ENCODE assay signal across 8 cellular contexts in genomic region chr17:7133424-7133823, GRCh38. TPM values are rescaled to one million over a fixed set of nuclear protein-coding genes. Genes with fewer than 3 reads are reported as not detected.
DNase-seq lines count a peak whose midpoint lies in the region; ATAC-seq and TF ChIP-seq lines count a peak whose summit lies in the region.

No MANE protein-coding gene starts in this region.

- no peaks in the 10 kb centered on the region for H3K36me3 ChIP-seq in GM23338 (ENCODE audit: insufficient read depth)
- H3K36me3 ChIP-seq in testis (ENCODE audit: low read depth, missing control alignments), result no peaks in the 10 kb centered on the region

- H3K27ac ChIP-seq in GM23338 (ENCODE audit: low read depth) (no peak overlapping the region), testis (no peak overlapping the region), RWPE1 (no peak overlapping the region)

- H3K4me2 ChIP-seq in GM23338, result peak overlapping the region; percentile 86

- ATAC-seq in GM23338, result peak; percentile 18

- POLR2A ChIA-PET in RWPE1 (lab: Yijun Ruan, JAX; ENCODE audit: low non-redundant PET), result no interaction called here

- H3K27ac Mint-ChIP-seq in GM23338 (peak overlapping the region; percentile 97), progenitor cell of endocrine pancreas (peak overlapping the region; percentile 84)
- H3K27ac Mint-ChIP-seq in T-helper 2 cell treated with Interferon-gamma antibody and Interleukin-4, amounts not matched to agents 5 μg/mL and 100 μg/mL, for 36 hours, result no peak overlapping the region

- H3K27me3 Mint-ChIP-seq in GM23338 (ENCODE audit: insufficient read depth, low read depth, poor library complexity) (peaks cover 26% of the 10 kb centered on the region), progenitor cell of endocrine pancreas (peaks cover 2% of the 10 kb centered on the region)
- peaks cover 18% of the 10 kb centered on the region for H3K27me3 Mint-ChIP-seq in T-helper 2 cell treated with Interferon-gamma antibody and Interleukin-4, amounts not matched to agents 5 μg/mL and 100 μg/mL, for 36 hours (ENCODE audit: low read depth)

- CTCF ChIA-PET in RWPE1 (lab: Yijun Ruan, JAX), result interaction anchor here (1.0 to 5.4 kb wide), 3 partner anchors 44 to 87 kb away, joined by 3 to 63 read pairs (median 6); no protein-coding TSS in a partner anchor

- H3K9me3 Mint-ChIP-seq in GM23338, result no peaks in the 10 kb centered on the region; the same call in 2 of the 3 replicates
- H3K9me3 Mint-ChIP-seq in T-helper 2 cell treated with Interferon-gamma antibody and Interleukin-4, amounts not matched to agents 5 μg/mL and 100 μg/mL, for 36 hours, result no peaks in the 10 kb centered on the region
- no peaks in the 10 kb centered on the region for H3K9me3 Mint-ChIP-seq in progenitor cell of endocrine pancreas (ENCODE audit: low read depth)

- H3K36me3 Mint-ChIP-seq in GM23338 (ENCODE audit: low read depth), result no peaks in the 10 kb centered on the region
- no peaks in the 10 kb centered on the region for H3K36me3 Mint-ChIP-seq in T-helper 2 cell treated with Interferon-gamma antibody and Interleukin-4, amounts not matched to agents 5 μg/mL and 100 μg/mL, for 36 hours (ENCODE audit: low read depth)
- H3K36me3 Mint-ChIP-seq in progenitor cell of endocrine pancreas (ENCODE audit: insufficient read depth), result no peaks in the 10 kb centered on the region

- no peak for TF ChIP-seq POLR2A in testis (IDR thresholded peaks at IDR 0.05)

- TF ChIP-seq CTCF in GM23338 (conservative IDR thresholded peaks at IDR 0.05; ENCODE audit: low read depth in 2 of 2) (peak; percentile 59 to 61), choroid plexus epithelial cell (conservative IDR thresholded peaks at IDR 0.05; ENCODE audit: low read depth, low read length) (peak; percentile 37), progenitor cell of endocrine pancreas (IDR thresholded peaks at IDR 0.05; ENCODE audit: unreplicated experiment) (peak; percentile 45), testis (IDR thresholded peaks at IDR 0.05) (no peak), RWPE1 (conservative IDR thresholded peaks at IDR 0.05; ENCODE audit: low read depth) (no peak)

- intact Hi-C loops in testis (cut with DNase I; ENCODE audit: low total_unique reads), result no loop called here

- H3K79me2 ChIP-seq in GM23338 (replicated peaks; ENCODE audit: insufficient read depth), result no peaks in the 10 kb centered on the region

- H3F3A ChIP-seq in GM23338 (replicated peaks; ENCODE audit: low read depth), result peaks cover 25% of the 10 kb centered on the region

- H3K4me3 Mint-ChIP-seq in GM23338 (peak overlapping the region; percentile 63), progenitor cell of endocrine pancreas (ENCODE audit: low read depth) (no peak overlapping the region)
- peak overlapping the region; percentile 68 for H3K4me3 Mint-ChIP-seq in T-helper 2 cell treated with Interferon-gamma antibody and Interleukin-4, amounts not matched to agents 5 μg/mL and 100 μg/mL, for 36 hours

- in situ Hi-C loops in ACHN (cut with HindIII; ENCODE audit: low pct_ligation_motif_present, low pct_unique_long_range_greater_than_20kb, low sequenced_read_pairs), result no loop called here

- H3K27me3 ChIP-seq in GM23338 (ENCODE audit: insufficient read depth) (peaks cover 22% of the 10 kb centered on the region), testis (no peaks in the 10 kb centered on the region)

- no peaks in the 10 kb centered on the region for H3K9me2 ChIP-seq in GM23338 (ENCODE audit: insufficient read depth)

- H3K4me1 ChIP-seq in GM23338 (ENCODE audit: insufficient read depth) (peaks cover 53% of the 10 kb centered on the region), testis (no peaks in the 10 kb centered on the region)

- peak overlapping the region; percentile 69 for H2AFZ ChIP-seq in GM23338

- H4K20me1 ChIP-seq in GM23338 (replicated peaks; ENCODE audit: insufficient read depth), result no peaks in the 10 kb centered on the region

- H3K4me1 Mint-ChIP-seq in GM23338 (peaks cover 56% of the 10 kb centered on the region), progenitor cell of endocrine pancreas (ENCODE audit: low read depth) (peaks cover 22% of the 10 kb centered on the region)
- peaks cover 15% of the 10 kb centered on the region for H3K4me1 Mint-ChIP-seq in T-helper 2 cell treated with Interferon-gamma antibody and Interleukin-4, amounts not matched to agents 5 μg/mL and 100 μg/mL, for 36 hours (ENCODE audit: low read depth)

- no peaks in the 10 kb centered on the region for H3K9me3 ChIP-seq in testis

- DNase-seq in GM23338 (ENCODE audit: low spot score) (peak; percentile 82), choroid plexus epithelial cell (ENCODE audit: low read depth) (no peak), progenitor cell of endocrine pancreas (ENCODE audit: low spot score, unreplicated experiment) (no peak), NCI-H1048 (lab: John Stamatoyannopoulos, UW) (no peak), ACHN (no peak), testis (no peak), RWPE1 (ENCODE audit: low spot score) (no peak)
- DNase-seq in T-helper 2 cell treated with Interferon-gamma antibody and Interleukin-4, amounts not matched to agents 5 μg/mL and 100 μg/mL, for 36 hours (ENCODE audit: low spot score), result peak; percentile 44

- 63 to 81% methylated on average over 9 to 19 of the region's 19 CpGs for WGBS in testis, 2 donors

- H3K4me3 ChIP-seq in GM23338 (peak overlapping the region; percentile 44), choroid plexus epithelial cell (ENCODE audit: low read depth, low read length) (no peak overlapping the region), testis (no peak overlapping the region)

TF ChIP-seq in GM23338, 12 proteins besides CTCF, POLR2A, EP300 and RAD21:
- no peak for TF ChIP-seq STAT1 (IDR thresholded peaks at IDR 0.05; ENCODE audit: unreplicated experiment)
- peak; percentile 49; the same call in 1 of the 2 replicates for TF ChIP-seq CREB1 (CRISPR knock-in tag; IDR thresholded peaks at IDR 0.05; ENCODE audit: low read depth)

RNA-seq across cellular contexts. Expression of gene ASGR2, which starts 18.8 kb away (rescaled TPM):
- total RNA-seq in GM23338 (2014; rRNA removed; shearing (Covaris generic)), result 0.97 TPM in 1 of 2 replicates, not detected in the other
- polyA plus RNA-seq in GM23338 (2016; fragmentation: Nextera tagmentation; extraction: Ambion mirVana), result not detected in 2 replicates
- 2.7 and 3.0 TPM in 2 replicates for total RNA-seq in progenitor cell of endocrine pancreas
- total RNA-seq in testis, result 1 to 10 TPM in 1 of 2 donors, under 1 TPM in 1; 0.47 to 1.1 TPM
- polyA plus RNA-seq in testis (ENCODE audit: insufficient read depth, low read depth, low replicate concordance), result 2.6 TPM

RNA-seq across cellular contexts. Expression of gene ASGR1, which starts 45.7 kb away (rescaled TPM):
- 5.3 and 9.0 TPM in 2 replicates for total RNA-seq in GM23338 (2014; rRNA removed; shearing (Covaris generic))
- polyA plus RNA-seq in GM23338 (2016; fragmentation: Nextera tagmentation; extraction: Ambion mirVana) (5.9 and 8.3 TPM in 2 replicates), testis (ENCODE audit: insufficient read depth, low read depth, low replicate concordance) (21.3 TPM)
- total RNA-seq in progenitor cell of endocrine pancreas (10.6 and 11.1 TPM in 2 replicates), testis (10 to 100 TPM; 11.5 to 19.1 TPM)

RNA-seq across cellular contexts. Expression of gene CLEC10A, which starts 53.4 kb away (rescaled TPM):
- total RNA-seq in GM23338 (2014; rRNA removed; shearing (Covaris generic)), result not detected in 2 replicates
- polyA plus RNA-seq in GM23338 (2016; fragmentation: Nextera tagmentation; extraction: Ambion mirVana) (not detected in 2 replicates), testis (ENCODE audit: insufficient read depth, low read depth, low replicate concordance) (11.7 TPM)
- total RNA-seq in progenitor cell of endocrine pancreas (not detected in 2 replicates), testis (1 to 10 TPM; 3.5 to 3.8 TPM)

Comparison
In these comparisons a context has a peak if more than half of its experiments do, and no peak if none do; other contexts are left out.
1. DNase-seq: peak in GM23338 (single experiment) and T-helper 2 cell treated with Interferon-gamma antibody and Interleukin-4, amounts not matched to agents 5 μg/mL and 100 μg/mL, for 36 hours (single experiment); none in choroid plexus epithelial cell (single experiment), progenitor cell of endocrine pancreas (single experiment), NCI-H1048 (single experiment), ACHN (single experiment), testis (single experiment) and RWPE1 (single experiment).
2. CTCF ChIP-seq: peak in GM23338 (2 of 2), choroid plexus epithelial cell (single experiment) and progenitor cell of endocrine pancreas (single experiment); none in testis (0 of 3) and RWPE1 (single experiment).